28 cellular contexts compared by ENCODE assay signal in the genomic region with DNA sequence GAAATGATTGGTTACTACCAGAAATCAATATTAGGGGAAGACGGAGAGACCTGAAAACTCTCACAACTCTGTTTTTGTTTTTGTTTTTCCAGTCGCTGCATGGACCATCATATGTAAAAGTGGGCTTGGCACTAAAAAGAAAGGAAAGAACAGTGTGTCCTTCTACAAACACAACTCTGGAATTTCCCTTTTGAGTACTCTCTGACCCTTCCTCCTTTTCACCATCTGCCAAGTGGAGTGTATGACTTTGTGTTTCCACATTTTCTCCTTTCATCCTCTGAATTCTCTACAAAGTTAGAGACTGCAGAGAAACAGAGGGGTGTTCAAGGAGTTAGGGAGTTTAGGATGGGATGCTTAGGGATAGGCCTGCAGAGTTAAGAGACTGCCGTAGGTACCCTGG.
DNase-seq lines count a peak whose midpoint lies in the region; ATAC-seq, FAIRE-seq and TF ChIP-seq lines count a peak whose summit lies in the region.
"Had no signal": no experiment of that assay in that cellular context is flagged by ENCODE, and none has a peak within 500 bp of the region (broad histone marks: within the 10 kb centered on the region; RNA-seq: fewer than 3 reads in every experiment).

No MANE protein-coding gene starts in this region.

- H3K4me3 Mint-ChIP-seq in activated T-cell treated with anti-CD3 and anti-CD28 coated beads, Interleukin-2, amount 50 U/mL, for 72 hours: no peak overlapping the region
- H3K4me3 Mint-ChIP-seq in activated T-cell treated with anti-CD3 and anti-CD28 coated beads, Interleukin-2, amount 50 U/mL, for 4 hours: no peak overlapping the region
- no peak overlapping the region for H3K4me3 Mint-ChIP-seq in activated T-helper 2 cell treated with anti-CD3 and anti-CD28 coated beads, Interferon-gamma antibody, Interleukin-2, Interleukin-4, amounts not matched to agents 10 μg/mL and 5 μg/mL and 100 μg/mL, durations not matched to agents 14 hours and 24 hours and 36 hours (ENCODE audit: low read depth)
- H3K4me3 Mint-ChIP-seq: activated T-helper 1 cell treated with anti-CD3 and anti-CD28 coated beads, Interleukin-12 subunit alpha, Interleukin-12 subunit beta, Interleukin-2, Interleukin-4 antibody, amounts not matched to agents 30 ng/mL and 10 ng/mL and 1 ng/mL, durations not matched to agents 14 hours and 24 hours and 36 hours; H9; IgD-negative memory B cell; nephron progenitor cell had no signal

- no peak overlapping the region for H3K4me3 ChIP-seq in mesenchymal stem cell (ENCODE audit: insufficient read depth in 1 of 2, low read depth in 1 of 2, low read length in 2 of 2)
- H3K4me3 ChIP-seq: ovary, skin epidermis, tibial nerve had no signal

- H3K27ac Mint-ChIP-seq in activated T-cell treated with anti-CD3 and anti-CD28 coated beads, Interleukin-2, amount 50 U/mL, for 72 hours: peak overlapping the region; percentile 68
- peak overlapping the region; percentile 24 for H3K27ac Mint-ChIP-seq in activated T-helper 2 cell treated with anti-CD3 and anti-CD28 coated beads, Interferon-gamma antibody, Interleukin-2, Interleukin-4, amounts not matched to agents 10 μg/mL and 5 μg/mL and 100 μg/mL, durations not matched to agents 14 hours and 24 hours and 36 hours
- H3K27ac Mint-ChIP-seq: H9, IgD-negative memory B cell, nephron progenitor cell had no signal

- peaks cover 4 to 16% of the 10 kb centered on the region in 2 donors for H3K36me3 Mint-ChIP-seq in activated T-cell treated with anti-CD3 and anti-CD28 coated beads, Interleukin-2, amount 50 U/mL, for 72 hours (ENCODE audit: insufficient read depth in 2 of 2)
- H3K36me3 Mint-ChIP-seq in activated T-cell treated with anti-CD3 and anti-CD28 coated beads, Interleukin-2, amount 50 U/mL, for 4 hours (ENCODE audit: insufficient read depth): peaks cover 38% of the 10 kb centered on the region
- peaks cover 77% of the 10 kb centered on the region for H3K36me3 Mint-ChIP-seq in activated T-helper 2 cell treated with anti-CD3 and anti-CD28 coated beads, Interferon-gamma antibody, Interleukin-2, Interleukin-4, amounts not matched to agents 10 μg/mL and 5 μg/mL and 100 μg/mL, durations not matched to agents 14 hours and 24 hours and 36 hours (ENCODE audit: low read depth)
- H3K36me3 Mint-ChIP-seq: IgD-negative memory B cell had no signal

- H3K14ac ChIP-seq in mesenchymal stem cell (ENCODE audit: low read length in 2 of 2): no peak overlapping the region

- H2BK120ac ChIP-seq in mesenchymal stem cell (ENCODE audit: low read depth, low read length): peak overlapping the region; percentile 19

- no peak for TF ChIP-seq POLR2A in GM12892 (IDR thresholded peaks at IDR 0.05; ENCODE audit: low read depth, low read length)

- H3K9ac ChIP-seq in mesenchymal stem cell (ENCODE audit: low read length): no peak overlapping the region

- intact Hi-C loops in activated T-helper 2 cell treated with anti-CD3 and anti-CD28 coated beads, Interferon-gamma antibody, Interleukin-2, Interleukin-4, amounts not matched to agents 10 μg/mL and 5 μg/mL and 100 μg/mL, durations not matched to agents 14 hours and 24 hours and 36 hours (cut with micrococcal nuclease): no loop called here

- H3K4me1 Mint-ChIP-seq in activated T-cell treated with anti-CD3 and anti-CD28 coated beads, Interleukin-2, amount 50 U/mL, for 72 hours (ENCODE audit: low read depth): peaks cover 18% of the 10 kb centered on the region
- H3K4me1 Mint-ChIP-seq in activated T-cell treated with anti-CD3 and anti-CD28 coated beads, Interleukin-2, amount 50 U/mL, for 4 hours (ENCODE audit: low read depth): peaks cover 60% of the 10 kb centered on the region
- H3K4me1 Mint-ChIP-seq in activated T-helper 2 cell treated with anti-CD3 and anti-CD28 coated beads, Interferon-gamma antibody, Interleukin-2, Interleukin-4, amounts not matched to agents 10 μg/mL and 5 μg/mL and 100 μg/mL, durations not matched to agents 14 hours and 24 hours and 36 hours (ENCODE audit: low read depth): peaks cover 57% of the 10 kb centered on the region
- H3K4me1 Mint-ChIP-seq: nephron progenitor cell had no signal

- no peak overlapping the region for H2BK5ac ChIP-seq in mesenchymal stem cell (ENCODE audit: low read depth, low read length, poor library complexity, severe bottlenecking)

- DNase-seq in activated T-cell treated with anti-CD3 and anti-CD28 coated beads, Interleukin-2, amount 50 U/mL, for 72 hours: no peak
- DNase-seq in activated T-cell treated with anti-CD3 and anti-CD28 coated beads, Interleukin-2, amount 50 U/mL, for 4 hours: no peak
- DNase-seq in GM12892 (ENCODE audit: insufficient read length) (no peak), mesenchymal stem cell (peak; percentile 54), dedifferentiated amniotic fluid mesenchymal stem cell (ENCODE audit: extremely low spot score) (no peak), cerebellar nuclear complex (lab: John Stamatoyannopoulos, UW) (no peak), glomerular visceral epithelial cell (ENCODE audit: extremely low spot score) (no peak)
- no peak for DNase-seq in activated T-helper 2 cell treated with anti-CD3 and anti-CD28 coated beads, Interferon-gamma antibody, Interleukin-2, Interleukin-4, amounts not matched to agents 10 μg/mL and 5 μg/mL and 100 μg/mL, durations not matched to agents 14 hours and 24 hours and 36 hours (ENCODE audit: low spot score)
- DNase-seq: ACHN; activated CD4-positive, CD25-positive, alpha-beta regulatory T cell treated with anti-CD3 and anti-CD28 coated beads, Interleukin-2, amount 50 U/mL, for 72 hours; BE2C; central memory CD4-positive, alpha-beta T cell; glutamatergic neuron; H9; NCI-H1092; NCI-H187 treated with DMSO at 0.1 percent for 48 hours; NCI-H526 treated with DMSO at 0.1 percent for 48 hours; nephron progenitor cell; ovary; retina; SIG-M5 had no signal

- H3K4ac ChIP-seq in mesenchymal stem cell (ENCODE audit: low read depth in 1 of 2, low read length in 2 of 2): no peak overlapping the region

- peaks cover 7% of the 10 kb centered on the region for H3K79me1 ChIP-seq in mesenchymal stem cell (replicated peaks; ENCODE audit: low read length, poor library complexity, severe bottlenecking)

- no peak overlapping the region for H2AK5ac ChIP-seq in mesenchymal stem cell (ENCODE audit: low read length, severe bottlenecking)

- no peaks in the 10 kb centered on the region for H3K27me3 ChIP-seq in mesenchymal stem cell (ENCODE audit: control insufficient read depth in 1 of 2, insufficient read depth in 1 of 2, low read length in 2 of 2)
- H3K27me3 ChIP-seq: BE2C, ovary, tibial nerve had no signal

- no peak overlapping the region for H2BK15ac ChIP-seq in mesenchymal stem cell (ENCODE audit: low read depth, poor library complexity, severe bottlenecking)

- H2BK12ac ChIP-seq in mesenchymal stem cell (ENCODE audit: low read length in 2 of 2): no peak overlapping the region

- FAIRE-seq in GM12892 (lab: Jason Lieb, UNC): peak; percentile 63
- FAIRE-seq: endothelial cell of umbilical vein, GM18507, RCC 7860 had no signal

- H4K91ac ChIP-seq in mesenchymal stem cell (ENCODE audit: low read length): no peak overlapping the region

- H3K23ac ChIP-seq in mesenchymal stem cell (ENCODE audit: low read length in 2 of 2): no peak overlapping the region

- no peak overlapping the region for H2AFZ ChIP-seq in mesenchymal stem cell (ENCODE audit: low read depth, low read length)

- peaks cover 0 to 2% of the 10 kb centered on the region in 2 donors for H3K9me3 Mint-ChIP-seq in activated T-cell treated with anti-CD3 and anti-CD28 coated beads, Interleukin-2, amount 50 U/mL, for 72 hours
- no peaks in the 10 kb centered on the region for H3K9me3 Mint-ChIP-seq in activated T-cell treated with anti-CD3 and anti-CD28 coated beads, Interleukin-2, amount 50 U/mL, for 4 hours
- H3K9me3 Mint-ChIP-seq in activated T-helper 2 cell treated with anti-CD3 and anti-CD28 coated beads, Interferon-gamma antibody, Interleukin-2, Interleukin-4, amounts not matched to agents 10 μg/mL and 5 μg/mL and 100 μg/mL, durations not matched to agents 14 hours and 24 hours and 36 hours: peaks cover 7% of the 10 kb centered on the region
- H3K9me3 Mint-ChIP-seq: activated T-helper 1 cell treated with anti-CD3 and anti-CD28 coated beads, Interleukin-12 subunit alpha, Interleukin-12 subunit beta, Interleukin-2, Interleukin-4 antibody, amounts not matched to agents 30 ng/mL and 10 ng/mL and 1 ng/mL, durations not matched to agents 14 hours and 24 hours and 36 hours; H9; IgD-negative memory B cell; nephron progenitor cell had no signal

- H4K8ac ChIP-seq in mesenchymal stem cell (ENCODE audit: low read length): no peak overlapping the region

- H3K4me1 ChIP-seq in mesenchymal stem cell (ENCODE audit: control insufficient read depth, insufficient read depth, low read depth, low read length): peaks cover 2% of the 10 kb centered on the region
- H3K4me1 ChIP-seq: BE2C had no signal

- H3K36me3 ChIP-seq in mesenchymal stem cell (ENCODE audit: control insufficient read depth in 1 of 2, insufficient read depth in 2 of 2, low read depth in 1 of 2, low read length in 2 of 2): peaks cover 0 to 48% of the 10 kb centered on the region in 2 experiments
- H3K36me3 ChIP-seq: BE2C, ovary had no signal

- H3K4me2 ChIP-seq in mesenchymal stem cell (ENCODE audit: low read length, poor library complexity, severe bottlenecking): no peak overlapping the region

- H3K9me3 ChIP-seq in mesenchymal stem cell (ENCODE audit: control insufficient read depth, low read length): no peaks in the 10 kb centered on the region
- H3K9me3 ChIP-seq: BE2C, ovary, tibial nerve had no signal

- no peak for ATAC-seq in activated T-cell treated with anti-CD3 and anti-CD28 coated beads, Interleukin-2, amount 50 U/mL, for 72 hours (replicated peaks in 1 of 2)
- no peak for ATAC-seq in activated T-cell treated with anti-CD3 and anti-CD28 coated beads, Interleukin-2, amount 50 U/mL, for 4 hours

- peak overlapping the region in 1 of 2 experiments; percentile 59 for H3K18ac ChIP-seq in mesenchymal stem cell (ENCODE audit: low read depth in 1 of 2, low read length in 2 of 2)

- H3K27me3 Mint-ChIP-seq in activated T-cell treated with anti-CD3 and anti-CD28 coated beads, Interleukin-2, amount 50 U/mL, for 72 hours (ENCODE audit: low read depth): no peaks in the 10 kb centered on the region
- no peaks in the 10 kb centered on the region for H3K27me3 Mint-ChIP-seq in activated T-cell treated with anti-CD3 and anti-CD28 coated beads, Interleukin-2, amount 50 U/mL, for 4 hours (ENCODE audit: low read depth)
- H3K27me3 Mint-ChIP-seq in activated T-helper 2 cell treated with anti-CD3 and anti-CD28 coated beads, Interferon-gamma antibody, Interleukin-2, Interleukin-4, amounts not matched to agents 10 μg/mL and 5 μg/mL and 100 μg/mL, durations not matched to agents 14 hours and 24 hours and 36 hours (ENCODE audit: low read depth): no peaks in the 10 kb centered on the region
- H3K27me3 Mint-ChIP-seq: IgD-negative memory B cell had no signal

- 96% methylated on average over 3 of the region's 3 CpGs for WGBS in mesenchymal stem cell

- no peak overlapping the region for H3K27ac ChIP-seq in mesenchymal stem cell (ENCODE audit: low read length, poor library complexity, severe bottlenecking)
- H3K27ac ChIP-seq: ovary, tibial nerve had no signal
